ENCODE assay signal across 26 cellular contexts in the genomic region with DNA sequence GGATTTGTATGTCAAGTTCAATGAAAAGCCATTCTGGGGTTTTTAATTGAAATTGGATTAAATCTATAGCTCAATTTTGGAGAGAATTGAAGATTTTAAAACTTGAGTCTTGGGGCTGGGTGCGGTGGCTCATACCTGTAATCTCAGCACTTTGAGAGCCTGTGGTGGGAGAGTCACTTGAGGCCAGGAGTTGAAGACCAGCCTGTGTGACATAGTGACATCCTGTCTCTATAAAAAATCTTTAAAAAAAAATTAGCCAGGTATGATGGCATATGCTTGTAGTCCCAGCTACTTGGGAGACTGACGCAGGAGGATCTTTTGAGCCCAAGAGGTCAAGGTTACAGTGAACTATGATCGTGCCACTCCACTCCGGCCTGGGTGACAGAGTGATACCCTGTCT. TPM values are rescaled to one million over a fixed set of nuclear protein-coding genes. Genes with fewer than 3 reads are reported as not detected.
DNase-seq lines count a peak whose midpoint lies in the region; ATAC-seq and TF ChIP-seq lines count a peak whose summit lies in the region.
"Had no signal": no experiment of that assay in that cellular context is flagged by ENCODE, and none has a peak within 500 bp of the region (broad histone marks: within the 10 kb centered on the region; RNA-seq: fewer than 3 reads in every experiment).

No MANE protein-coding gene starts in this region.

- H3K4me3 Mint-ChIP-seq in CD4-positive, alpha-beta memory T cell = peak overlapping the region in 6 of 8 donors; percentile 10 to 71 (median 60)
- H3K4me3 Mint-ChIP-seq in natural killer cell treated with Interleukin-12 subunit alpha and Interleukin-12 subunit beta and Interleukin-15 and Interleukin-18, amount 100 ng/mL, for 72 hours = no peak overlapping the region
- H3K4me3 Mint-ChIP-seq: neural progenitor cell had no signal

- WGBS in SK-N-SH (ENCODE audit: low lambda C conversion rate) = 17% methylated on average over 4 of the region's 4 CpGs

- no peaks in the 10 kb centered on the region for H3F3A ChIP-seq in SK-N-SH (replicated peaks; ENCODE audit: insufficient read depth)

- CTCF ChIA-PET in CD4-positive, alpha-beta memory T cell (lab: Charles Lee; ENCODE audit: partially characterized antibody) = interaction anchor here (1.2 to 2.0 kb wide), 7 partner anchors 9 to 76 kb away, joined by 3 to 7 read pairs (median 4); a partner anchor contains a TSS
- CTCF ChIA-PET in SK-N-SH (lab: Yijun Ruan, JAX) = interaction anchor here (0.9 to 1.0 kb wide), 2 partner anchors 55 to 75 kb away, joined by 3 read pairs; no protein-coding TSS in a partner anchor

- peaks cover 0 to 2% (median 0%) of the 10 kb centered on the region in 8 donors for H3K9me3 Mint-ChIP-seq in CD4-positive, alpha-beta memory T cell
- peaks cover 8 to 16% of the 10 kb centered on the region in 2 donors for H3K9me3 Mint-ChIP-seq in activated naive CD4-positive, alpha-beta T cell treated with anti-CD3 and anti-CD28 coated beads, Interleukin-2, amount 50 U/mL, for 72 hours
- peaks cover 4% of the 10 kb centered on the region for H3K9me3 Mint-ChIP-seq in natural killer cell treated with Interleukin-12 subunit alpha and Interleukin-12 subunit beta and Interleukin-15 and Interleukin-18, amount 100 ng/mL, for 72 hours

- no peak for TF ChIP-seq EP300 in SK-N-SH (IDR thresholded peaks at IDR 0.05; ENCODE audit: borderline replicate concordance in 1 of 2, low read depth in 1 of 2, low read length in 1 of 2)

- peaks cover 33% of the 10 kb centered on the region in 2 donors for H3K36me3 Mint-ChIP-seq in CD4-positive, alpha-beta memory T cell
- H3K36me3 Mint-ChIP-seq in activated naive CD4-positive, alpha-beta T cell treated with anti-CD3 and anti-CD28 coated beads, Interleukin-2, amount 50 U/mL, for 72 hours = peaks cover 19 to 58% of the 10 kb centered on the region in 2 donors
- H3K36me3 Mint-ChIP-seq in natural killer cell treated with Interleukin-12 subunit alpha and Interleukin-12 subunit beta and Interleukin-15 and Interleukin-18, amount 100 ng/mL, for 72 hours = peaks cover 22% of the 10 kb centered on the region
- H3K36me3 Mint-ChIP-seq: neural progenitor cell had no signal

- TF ChIP-seq CTCF in SK-N-SH (IDR thresholded peaks at IDR 0.05) = no peak

- no peaks in the 10 kb centered on the region for H3K9me2 ChIP-seq in SK-N-SH

- H3K4me3 ChIP-seq in CD4-positive, alpha-beta memory T cell (ENCODE audit: low read length in 2 of 2) = no peak overlapping the region
- no peak overlapping the region for H3K4me3 ChIP-seq in SK-N-SH (ENCODE audit: low read depth in 2 of 2, low read length in 1 of 2)
- H3K4me3 ChIP-seq: cardiac muscle cell, lung, mucosa of descending colon, neural progenitor cell, prostate gland, sigmoid colon, tibial nerve had no signal

- ATAC-seq in activated CD4-positive, CD25-positive, alpha-beta regulatory T cell treated with anti-CD3 and anti-CD28 coated beads, Interleukin-2, amount 50 U/mL, for 24 hours = peak; percentile 21 to 34
- peak; percentile 42 to 66 for ATAC-seq in activated naive CD4-positive, alpha-beta T cell treated with anti-CD3 and anti-CD28 coated beads, Interleukin-2, amount 50 U/mL, for 72 hours
- no peak for ATAC-seq in natural killer cell treated with Interleukin-12 subunit alpha and Interleukin-12 subunit beta and Interleukin-15 and Interleukin-18, amount 100 ng/mL, for 72 hours
- ATAC-seq: mucosa of descending colon had no signal

- no peak overlapping the region for H3K9ac ChIP-seq in SK-N-SH
- H3K9ac ChIP-seq: neural progenitor cell had no signal

- H3K4me1 Mint-ChIP-seq in CD4-positive, alpha-beta memory T cell = peaks cover 49 to 89% (median 65%) of the 10 kb centered on the region in 4 donors
- H3K4me1 Mint-ChIP-seq in natural killer cell treated with Interleukin-12 subunit alpha and Interleukin-12 subunit beta and Interleukin-15 and Interleukin-18, amount 100 ng/mL, for 72 hours (ENCODE audit: low read depth in 2 of 2) = peaks cover 59 to 69% of the 10 kb centered on the region in 2 donors
- H3K4me1 Mint-ChIP-seq: neural progenitor cell had no signal

- peak overlapping the region; percentile 19 for H3K27ac ChIP-seq in CD4-positive, alpha-beta memory T cell (ENCODE audit: low read depth, low read length)
- no peak overlapping the region for H3K27ac ChIP-seq in SK-N-SH (ENCODE audit: low read depth in 2 of 2, low read length in 1 of 2)
- H3K27ac ChIP-seq: cardiac muscle cell, neural progenitor cell, prostate gland, sigmoid colon, tibial nerve had no signal

- H3K79me2 ChIP-seq in SK-N-SH (ENCODE audit: insufficient read depth) = no peaks in the 10 kb centered on the region

- POLR2A ChIA-PET in CD4-positive, alpha-beta memory T cell (lab: Charles Lee; ENCODE audit: partially characterized antibody) = interaction anchor here (0.8 to 6.4 kb wide), 8 partner anchors 12 to 297 kb away, joined by 3 to 59 read pairs (median 4); a partner anchor contains a TSS
- POLR2A ChIA-PET in SK-N-SH (lab: Yijun Ruan, JAX) = no interaction called here

- H3K27me3 Mint-ChIP-seq in CD4-positive, alpha-beta memory T cell = no peaks in the 10 kb centered on the region
- H3K27me3 Mint-ChIP-seq in natural killer cell treated with Interleukin-12 subunit alpha and Interleukin-12 subunit beta and Interleukin-15 and Interleukin-18, amount 100 ng/mL, for 72 hours = no peaks in the 10 kb centered on the region

- no peak for DNase-seq in activated CD4-positive, CD25-positive, alpha-beta regulatory T cell (lab: John Stamatoyannopoulos, UW)
- DNase-seq in CD4-positive, alpha-beta memory T cell = peak in 3 of 5 donors; percentile 14 to 56 (median 40)
- no peak for DNase-seq in activated naive CD4-positive, alpha-beta T cell treated with anti-CD3 and anti-CD28 coated beads, Interleukin-2, amount 50 U/mL, for 72 hours (ENCODE audit: low spot score in 2 of 2)
- no peak for DNase-seq in natural killer cell treated with Interleukin-12 subunit alpha and Interleukin-12 subunit beta and Interleukin-15 and Interleukin-18, amount 100 ng/mL, for 72 hours (ENCODE audit: low spot score)
- DNase-seq in GOT3 (lab: John Stamatoyannopoulos, UW) (no peak), SK-N-SH (no peak)
- no peak for DNase-seq in NK-92 treated with Interleukin-12 subunit alpha and Interleukin-12 subunit beta, amount 100 ng/mL, for 24 hours (lab: John Stamatoyannopoulos, UW)
- DNase-seq: 8988T; activated CD4-positive, alpha-beta T cell treated with anti-CD3 and anti-CD28 coated beads for 1 hour; activated effector memory CD4-positive, alpha-beta T cell treated with anti-CD3 and anti-CD28 coated beads, Interleukin-2, amount 50 U/mL, for 16 hours; aorta; dermis blood vessel endothelial cell; DMS79 treated with DMSO at 0.1 percent for 48 hours; mucosa of descending colon; NCI-H1105; NCI-H2081; NCI-H446; Right ventricle myocardium superior; sigmoid colon had no signal

- no peaks in the 10 kb centered on the region for H3K9me3 ChIP-seq in CD4-positive, alpha-beta memory T cell (ENCODE audit: control insufficient read depth in 1 of 2, low read length in 2 of 2)
- H3K9me3 ChIP-seq in SK-N-SH = no peaks in the 10 kb centered on the region
- H3K9me3 ChIP-seq: mucosa of descending colon, prostate gland had no signal

- H3K4me2 ChIP-seq in SK-N-SH = no peak overlapping the region
- H3K4me2 ChIP-seq: neural progenitor cell had no signal

- no peak overlapping the region for H2AFZ ChIP-seq in SK-N-SH (ENCODE audit: low read depth)
- H2AFZ ChIP-seq: neural progenitor cell had no signal

- no peaks in the 10 kb centered on the region for H3K36me3 ChIP-seq in CD4-positive, alpha-beta memory T cell (ENCODE audit: insufficient read depth, low read length)
- no peaks in the 10 kb centered on the region for H3K36me3 ChIP-seq in SK-N-SH (replicated peaks in 1 of 2; ENCODE audit: control insufficient read depth in 1 of 2, insufficient read depth in 2 of 2, low read length in 1 of 2)
- H3K36me3 ChIP-seq: cardiac muscle cell, neural progenitor cell, prostate gland, sigmoid colon, tibial nerve had no signal

- intact Hi-C loops in CD4-positive, alpha-beta memory T cell (cut with micrococcal nuclease) = loop anchor here (1.0 to 2.0 kb wide), 3 partner anchors 13 to 46 kb away; a partner anchor contains a TSS

- peak overlapping the region; percentile 38 to 94 (median 88) for H3K27ac Mint-ChIP-seq in CD4-positive, alpha-beta memory T cell
- peak overlapping the region; percentile 31 to 62 for H3K27ac Mint-ChIP-seq in activated naive CD4-positive, alpha-beta T cell treated with anti-CD3 and anti-CD28 coated beads, Interleukin-2, amount 50 U/mL, for 72 hours
- H3K27ac Mint-ChIP-seq in natural killer cell treated with Interleukin-12 subunit alpha and Interleukin-12 subunit beta and Interleukin-15 and Interleukin-18, amount 100 ng/mL, for 72 hours = peak overlapping the region; percentile 47 to 69
- H3K27ac Mint-ChIP-seq: neural progenitor cell had no signal

- peaks cover 47% of the 10 kb centered on the region for H3K4me1 ChIP-seq in CD4-positive, alpha-beta memory T cell (ENCODE audit: insufficient read depth, low read length)
- no peaks in the 10 kb centered on the region for H3K4me1 ChIP-seq in SK-N-SH (ENCODE audit: control insufficient read depth in 1 of 2, insufficient read depth in 2 of 2, low read depth in 1 of 2, low read length in 1 of 2)
- H3K4me1 ChIP-seq: neural progenitor cell, prostate gland, sigmoid colon, tibial nerve had no signal

- no peaks in the 10 kb centered on the region for H4K20me1 ChIP-seq in SK-N-SH (ENCODE audit: insufficient read depth)

- no peak for TF ChIP-seq RAD21 in SK-N-SH (IDR thresholded peaks at IDR 0.05; ENCODE audit: low read length)

- no peaks in the 10 kb centered on the region for H3K27me3 ChIP-seq in CD4-positive, alpha-beta memory T cell (ENCODE audit: insufficient read depth, low read length)
- H3K27me3 ChIP-seq in SK-N-SH (ENCODE audit: insufficient read depth) = peaks cover 9% of the 10 kb centered on the region; the same call in 1 of the 2 replicates
- H3K27me3 ChIP-seq: cardiac muscle cell, neural progenitor cell, sigmoid colon, tibial nerve had no signal

RNA-seq across cellular contexts. Expression of a gene that starts 41.2 kb away (rescaled TPM):
- total RNA-seq in CD4-positive, alpha-beta memory T cell = 10 to 100 TPM; 82.5 to 87.6 TPM
- polyA plus RNA-seq in CD4-positive, alpha-beta memory T cell = 10 to 100 TPM; 16.0 to 23.9 TPM
- total RNA-seq in activated naive CD4-positive, alpha-beta T cell treated with anti-CD3 and anti-CD28 coated beads, Interleukin-2, amount 50 U/mL, for 72 hours = 100 to 1,000 TPM in 1 of 2 donors, 10 to 100 TPM in 1; 81.5 to 121 TPM
- 100 to 1,000 TPM; 166 to 167 TPM for total RNA-seq in natural killer cell treated with Interleukin-12 subunit alpha and Interleukin-12 subunit beta and Interleukin-15 and Interleukin-18, amount 100 ng/mL, for 72 hours
- polyA plus RNA-seq in SK-N-SH (2012; rRNA removed) = 0.02 TPM in 1 of 2 replicates, not detected in the other
- polyA plus RNA-seq in SK-N-SH (2012; cell fraction: cytosol; rRNA removed) = not detected in 2 replicates
- polyA plus RNA-seq in SK-N-SH (2012; cell fraction: nucleus; rRNA removed) = not detected in 2 replicates
- total RNA-seq: cardiac muscle cell, dermis blood vessel endothelial cell had no signal
- polyA plus RNA-seq: cardiac muscle cell had no signal

RNA-seq across cellular contexts. Expression of a gene that starts 46.4 kb away (rescaled TPM):
- 10 to 100 TPM; 59.3 to 64.3 TPM for total RNA-seq in CD4-positive, alpha-beta memory T cell
- 10 to 100 TPM; 26.9 to 37.9 TPM for polyA plus RNA-seq in CD4-positive, alpha-beta memory T cell
- total RNA-seq in activated naive CD4-positive, alpha-beta T cell treated with anti-CD3 and anti-CD28 coated beads, Interleukin-2, amount 50 U/mL, for 72 hours = 10 to 100 TPM; 16.4 to 33.0 TPM
- 10 to 100 TPM; 15.2 to 17.8 TPM for total RNA-seq in natural killer cell treated with Interleukin-12 subunit alpha and Interleukin-12 subunit beta and Interleukin-15 and Interleukin-18, amount 100 ng/mL, for 72 hours
- polyA plus RNA-seq in SK-N-SH (2012; rRNA removed) = 0.35 and 0.42 TPM in 2 replicates
- polyA plus RNA-seq in SK-N-SH (2012; cell fraction: cytosol; rRNA removed) = 0.10 and 0.17 TPM in 2 replicates
- 1.2 and 1.4 TPM in 2 replicates for polyA plus RNA-seq in SK-N-SH (2012; cell fraction: nucleus; rRNA removed)
- total RNA-seq: H4, Right ventricle myocardium superior had no signal

Comparison
In these comparisons a context has a peak if more than half of its experiments do, and no peak if none do; other contexts are left out.
1. ATAC-seq: peak in activated CD4-positive, CD25-positive, alpha-beta regulatory T cell treated with anti-CD3 and anti-CD28 coated beads, Interleukin-2, amount 50 U/mL, for 24 hours (2 of 2) and activated naive CD4-positive, alpha-beta T cell treated with anti-CD3 and anti-CD28 coated beads, Interleukin-2, amount 50 U/mL, for 72 hours (2 of 2); none in natural killer cell treated with Interleukin-12 subunit alpha and Interleukin-12 subunit beta and Interleukin-15 and Interleukin-18, amount 100 ng/mL, for 72 hours (0 of 2).
2. DNase-seq: peak in CD4-positive, alpha-beta memory T cell (3 of 5); none in activated CD4-positive, CD25-positive, alpha-beta regulatory T cell (0 of 4), activated naive CD4-positive, alpha-beta T cell treated with anti-CD3 and anti-CD28 coated beads, Interleukin-2, amount 50 U/mL, for 72 hours (0 of 2), natural killer cell treated with Interleukin-12 subunit alpha and Interleukin-12 subunit beta and Interleukin-15 and Interleukin-18, amount 100 ng/mL, for 72 hours (single experiment), GOT3 (single experiment), NK-92 treated with Interleukin-12 subunit alpha and Interleukin-12 subunit beta, amount 100 ng/mL, for 24 hours (single experiment) and SK-N-SH (single experiment).
3. Peak in every context shown above with its lines, with median percentiles within 50 percentile points of each other: H3K27ac Mint-ChIP-seq.